ENCODE assay signal across 29 cellular contexts in the genomic region with DNA sequence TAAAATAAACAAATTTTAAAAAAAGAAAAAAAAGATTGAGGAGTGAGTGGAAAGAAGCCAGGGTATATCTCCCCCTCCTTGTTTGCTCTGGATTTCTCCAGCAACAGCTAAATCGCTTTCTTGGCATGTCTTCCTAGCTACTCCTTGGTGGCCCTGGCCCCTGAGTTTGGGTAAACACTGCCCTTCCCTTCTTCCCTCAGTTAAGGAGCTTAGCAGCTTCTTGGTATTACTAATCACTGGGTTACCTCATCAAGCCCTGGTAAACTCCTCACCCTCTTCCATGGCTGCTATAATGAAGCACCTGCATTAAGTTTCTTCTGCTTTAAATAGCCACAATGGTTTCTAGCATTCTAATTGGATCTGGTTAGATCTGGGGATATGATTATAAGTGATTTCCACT.
"Had no signal": no experiment of that assay in that cellular context is flagged by ENCODE, and none has a peak within 500 bp of the region (broad histone marks: within the 10 kb centered on the region; RNA-seq: fewer than 3 reads in every experiment).

No MANE protein-coding gene starts in this region.

- H3K36me3 ChIP-seq: brain microvascular endothelial cell had no signal

- DNase-seq: activated CD4-positive, alpha-beta memory T cell treated with anti-CD3 and anti-CD28 coated beads, Interleukin-2, amount 10 ng/mL, durations not matched to agents 7 days and 5 days; activated CD4-positive, alpha-beta T cell treated with anti-CD3 and anti-CD28 coated beads for 1 hour; activated CD4-positive, alpha-beta T cell treated with anti-CD3 and anti-CD28 coated beads for 4 hours; activated CD4-positive, alpha-beta T cell treated with anti-CD3 and anti-CD28 coated beads, Interleukin-2, amount 10 ng/mL, durations not matched to agents 7 days and 5 days; activated CD4-positive, alpha-beta T cell treated with anti-CD3 and anti-CD28 coated beads, Interleukin-2, amount 50 U/mL, for 4 hours; activated CD8-positive, alpha-beta memory T cell treated with anti-CD3 and anti-CD28 coated beads, Interleukin-2, amount 50 U/mL, for 48 hours; activated effector memory CD4-positive, alpha-beta T cell treated with Interleukin-2 at 50 U/mL for 16 hours; activated gamma-delta T cell treated with Interleukin-2 at 50 U/mL for 16 hours; activated naive CD4-positive, alpha-beta T cell treated with anti-CD3 and anti-CD28 coated beads, Interleukin-2, amount 50 U/mL, for 16 hours; activated naive CD4-positive, alpha-beta T cell treated with Interleukin-2 at 50 U/mL for 16 hours; activated T-cell treated with anti-CD3 and anti-CD28 coated beads for 4 hours; activated T-cell treated with anti-CD3 and anti-CD28 coated beads, Interleukin-2, amount 50 U/mL, for 24 hours; activated T-cell treated with anti-CD3 and anti-CD28 coated beads, Interleukin-2, amount 50 U/mL, for 72 hours; amniotic stem cell; anterior cingulate cortex; brain microvascular endothelial cell; caudate nucleus; cortex of kidney; dermis blood vessel endothelial cell; effector CD4-positive, alpha-beta T cell; effector memory CD8-positive, alpha-beta T cell; foreskin fibroblast; head of caudate nucleus; T-helper 1 cell; T-helper 17 cell; T1000 had no signal

- H3K27me3 ChIP-seq: brain microvascular endothelial cell had no signal

- H3K27ac ChIP-seq: brain microvascular endothelial cell, epithelial cell of prostate had no signal

- ATAC-seq: activated T-cell treated with anti-CD3 and anti-CD28 coated beads, Interleukin-2, amount 50 U/mL, for 72 hours; activated T-helper 17 cell treated with anti-CD3 and anti-CD28 coated beads, Interleukin-2, amount 50 U/mL, for 72 hours; effector memory CD8-positive, alpha-beta T cell; T-helper 17 cell; WTC11 had no signal
